ENCODE assay signal across 20 cellular contexts in the genomic region with DNA sequence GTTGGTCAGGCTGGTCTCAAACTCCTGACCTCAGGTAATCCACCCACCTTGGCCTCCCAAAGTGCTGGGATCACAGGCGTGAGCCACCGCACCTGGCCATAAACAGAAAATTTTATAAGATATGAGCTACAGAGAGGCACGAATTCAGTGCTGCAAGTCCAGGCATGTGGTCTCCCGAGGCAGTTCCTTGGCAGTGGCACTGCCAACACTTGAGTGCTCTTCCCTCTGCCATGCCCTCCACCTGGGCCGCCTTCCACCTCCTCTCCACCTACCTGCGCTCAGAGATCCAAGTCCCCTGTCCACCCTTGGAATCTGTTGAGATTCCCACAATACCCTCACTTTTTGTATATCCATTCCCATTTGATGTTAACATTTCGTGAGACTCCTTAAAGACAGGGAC.
A peak's percentile ranks its signal among the peaks of the same experiment; 100 is the strongest.
DNase-seq lines count a peak whose midpoint lies in the region; TF ChIP-seq lines count a peak whose summit lies in the region.
"Had no signal": no experiment of that assay in that cellular context is flagged by ENCODE, and none has a peak within 500 bp of the region (broad histone marks: within the 10 kb centered on the region; RNA-seq: fewer than 3 reads in every experiment).

No MANE protein-coding gene starts in this region.

- peaks cover 32% of the 10 kb centered on the region for H3K4me1 Mint-ChIP-seq in neural crest cell
- peaks cover 15% of the 10 kb centered on the region for H3K4me1 Mint-ChIP-seq in activated CD4-positive, alpha-beta memory T cell treated with anti-CD3 and anti-CD28 coated beads, Interleukin-2, amount 10 ng/mL, durations not matched to agents 7 days and 5 days

- no peak overlapping the region for H3K4me3 Mint-ChIP-seq in neural crest cell
- no peak overlapping the region for H3K4me3 Mint-ChIP-seq in activated CD4-positive, alpha-beta memory T cell treated with anti-CD3 and anti-CD28 coated beads, Interleukin-2, amount 10 ng/mL, durations not matched to agents 7 days and 5 days
- H3K4me3 Mint-ChIP-seq: CD8-positive, alpha-beta memory T cell; HFFc6 had no signal

- H3K27ac Mint-ChIP-seq in neural crest cell (ENCODE audit: unreplicated experiment) = peak overlapping the region; percentile 90
- no peak overlapping the region for H3K27ac Mint-ChIP-seq in activated CD4-positive, alpha-beta memory T cell treated with anti-CD3 and anti-CD28 coated beads, Interleukin-2, amount 10 ng/mL, durations not matched to agents 7 days and 5 days
- H3K27ac Mint-ChIP-seq: CD8-positive, alpha-beta memory T cell; HFFc6 had no signal

- H3K9me3 Mint-ChIP-seq in neural crest cell = no peaks in the 10 kb centered on the region
- no peaks in the 10 kb centered on the region for H3K9me3 Mint-ChIP-seq in activated CD4-positive, alpha-beta memory T cell treated with anti-CD3 and anti-CD28 coated beads, Interleukin-2, amount 10 ng/mL, durations not matched to agents 7 days and 5 days
- H3K9me3 Mint-ChIP-seq: CD8-positive, alpha-beta memory T cell; HFFc6 had no signal

- TF ChIP-seq CTCF in epithelial cell of esophagus (IDR thresholded peaks at IDR 0.05; ENCODE audit: insufficient read depth, low read depth, low read length, missing control alignments) = no peak
- TF ChIP-seq CTCF in neural crest cell (conservative IDR thresholded peaks at IDR 0.05) = no peak

- POLR2A ChIA-PET in activated CD4-positive, alpha-beta memory T cell treated with anti-CD3 and anti-CD28 coated beads, Interleukin-2, amount 10 ng/mL, durations not matched to agents 7 days and 5 days (lab: Charles Lee) = interaction anchor here (1.5 to 1.6 kb wide), 2 partner anchors 11 to 250 kb away, joined by 4 read pairs; no protein-coding TSS in a partner anchor

- peaks cover 3% of the 10 kb centered on the region for H3K36me3 Mint-ChIP-seq in neural crest cell (ENCODE audit: low read depth)
- no peaks in the 10 kb centered on the region for H3K36me3 Mint-ChIP-seq in activated CD4-positive, alpha-beta memory T cell treated with anti-CD3 and anti-CD28 coated beads, Interleukin-2, amount 10 ng/mL, durations not matched to agents 7 days and 5 days (ENCODE audit: low read depth)

- no peak overlapping the region for H3K4me3 ChIP-seq in epithelial cell of esophagus (ENCODE audit: low read length)

- H3K27me3 Mint-ChIP-seq in neural crest cell (ENCODE audit: low read depth) = no peaks in the 10 kb centered on the region
- no peaks in the 10 kb centered on the region for H3K27me3 Mint-ChIP-seq in activated CD4-positive, alpha-beta memory T cell treated with anti-CD3 and anti-CD28 coated beads, Interleukin-2, amount 10 ng/mL, durations not matched to agents 7 days and 5 days
- H3K27me3 Mint-ChIP-seq: CD8-positive, alpha-beta memory T cell had no signal

- DNase-seq in NCI-H2171 treated with DMSO at 0.1 percent for 48 hours (lab: John Stamatoyannopoulos, UW) = peak; percentile 15
- DNase-seq in NCI-H2171 (lab: John Stamatoyannopoulos, UW) = no peak
- peak; percentile 69 for DNase-seq in epithelial cell of esophagus (ENCODE audit: low read depth)
- no peak for DNase-seq in neural crest cell (ENCODE audit: low read depth, low spot score)
- DNase-seq in putamen (ENCODE audit: low spot score) = no peak
- DNase-seq in NCI-H1417 treated with DMSO at 0.1 percent for 48 hours (lab: John Stamatoyannopoulos, UW) = no peak
- DNase-seq in activated CD4-positive, alpha-beta memory T cell treated with anti-CD3 and anti-CD28 coated beads, Interleukin-2, amount 10 ng/mL, durations not matched to agents 7 days and 5 days = no peak
- DNase-seq: Calu3; CD8-positive, alpha-beta memory T cell; DMS153; GDM1; HFFc6; Karpas-422; NCI-H1436; NCI-H187 treated with DMSO at 0.1 percent for 48 hours; NCI-H2107; NCI-H524 treated with DMSO at 0.1 percent for 48 hours; NCI-H82; SIG-M5; SK-N-SH had no signal

- CTCF ChIA-PET in activated CD4-positive, alpha-beta memory T cell treated with anti-CD3 and anti-CD28 coated beads, Interleukin-2, amount 10 ng/mL, durations not matched to agents 7 days and 5 days (lab: Charles Lee) = interaction anchor here (1.1 to 2.0 kb wide), 3 partner anchors 16 to 283 kb away, joined by 3 to 7 read pairs (median 4); no protein-coding TSS in a partner anchor

Comparison
In these comparisons a context has a peak if more than half of its experiments do, and no peak if none do; other contexts are left out.
1. DNase-seq: peak in NCI-H2171 treated with DMSO at 0.1 percent for 48 hours (single experiment) and epithelial cell of esophagus (single experiment); none in NCI-H2171 (single experiment), neural crest cell (single experiment), putamen (single experiment), NCI-H1417 treated with DMSO at 0.1 percent for 48 hours (single experiment) and activated CD4-positive, alpha-beta memory T cell treated with anti-CD3 and anti-CD28 coated beads, Interleukin-2, amount 10 ng/mL, durations not matched to agents 7 days and 5 days (single experiment).